Comparison of ENCODE assay signal across 8 cellular contexts in the genomic region with DNA sequence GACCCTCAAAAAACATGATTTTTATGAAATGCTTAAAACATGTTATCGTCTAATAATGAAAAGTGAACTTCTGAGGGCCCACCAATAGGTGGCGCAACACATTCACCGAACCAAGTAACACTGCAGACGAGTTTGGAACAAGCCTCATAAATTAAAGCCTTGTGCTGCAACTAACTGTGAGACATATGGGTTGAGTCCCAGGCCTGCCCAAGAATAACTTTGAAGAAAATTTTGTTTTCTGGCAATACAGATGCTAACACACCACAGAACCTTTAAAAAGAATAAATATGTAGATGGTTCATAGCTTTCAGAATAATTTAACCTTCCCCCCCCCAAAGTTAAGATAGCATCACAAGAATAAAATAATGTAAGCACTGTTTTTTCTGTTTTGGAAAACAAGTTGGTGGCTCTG.
DNase-seq lines count a peak whose midpoint lies in the region; ATAC-seq, FAIRE-seq and TF ChIP-seq lines count a peak whose summit lies in the region.

No MANE protein-coding gene starts in this region.

- ATAC-seq in heart left ventricle (peak in 2 of 4 donors; percentile 45 to 53), Right ventricle myocardium inferior (no peak), HG03097 (IDR thresholded peaks at IDR 0.05; ENCODE audit: low FRiP score, unreplicated experiment) (no peak)

- intact Hi-C loops in heart left ventricle (cut with DNase I) = loop anchor here in 8 of 10 donors (5.0 to 10.0 kb wide), 6 partner anchors 1479 to 1562 kb away; partner anchors contain the start of gene ID2 (in 1 of the 8)
- intact Hi-C loops in Right ventricle myocardium inferior (cut with DNase I) = loop anchor here (5.0 kb wide), 1 partner anchor 1484 kb away; no protein-coding TSS in a partner anchor
- intact Hi-C loops in adrenal gland (cut with DNase I) = no loop called here

- TF ChIP-seq POLR2A in heart left ventricle (IDR thresholded peaks at IDR 0.05) (no peak), adrenal gland (IDR thresholded peaks at IDR 0.05) (no peak)

- H3K9me3 ChIP-seq in heart left ventricle (no peaks in the 10 kb centered on the region), adrenal gland (replicated peaks in 1 of 3) (no peaks in the 10 kb centered on the region), small intestine (ENCODE audit: control insufficient read depth, low read depth) (no peaks in the 10 kb centered on the region)

- no peak overlapping the region for H3K4me3 ChIP-seq in heart left ventricle
- no peak overlapping the region for H3K4me3 ChIP-seq in adrenal gland
- H3K4me3 ChIP-seq in small intestine (ENCODE audit: low read depth in 1 of 2, low read length in 2 of 2) = no peak overlapping the region

- no peaks in the 10 kb centered on the region for H3K4me1 ChIP-seq in heart left ventricle
- H3K4me1 ChIP-seq in adrenal gland (replicated peaks in 1 of 2) = no peaks in the 10 kb centered on the region
- H3K4me1 ChIP-seq in small intestine (ENCODE audit: control insufficient read depth in 2 of 2, insufficient read depth in 1 of 2, low read depth in 1 of 2, low read length in 1 of 2) = no peaks in the 10 kb centered on the region

- H3K27ac ChIP-seq in heart left ventricle = no peak overlapping the region
- no peak overlapping the region for H3K27ac ChIP-seq in adrenal gland
- no peak overlapping the region for H3K27ac ChIP-seq in small intestine (ENCODE audit: low read depth in 1 of 2, low read length in 1 of 2)

- WGBS in heart left ventricle, 4 donors = 2 to 4% (median 2%) methylated on average over 4 of the region's 4 CpGs
- WGBS in adrenal gland, 4 donors = 2 to 7% (median 3%) methylated on average over 4 of the region's 4 CpGs
- WGBS in small intestine, 3 donors = 0 to 2% (median 1%) methylated on average over 4 of the region's 4 CpGs

- DNase-seq in heart left ventricle = peak in 2 of 5 donors; percentile 19 to 33
- DNase-seq in Right ventricle myocardium inferior (ENCODE audit: missing footprints) = no peak
- DNase-seq in NCI-H1092 (lab: John Stamatoyannopoulos, UW) = peak; percentile 18
- peak; percentile 15 for DNase-seq in SKM-1 (lab: John Stamatoyannopoulos, UW; ENCODE audit: unreplicated experiment)
- DNase-seq in adrenal gland = peak; percentile 40 to 66 (median 44)
- DNase-seq in hepatic stellate cell (ENCODE audit: low spot score) = peak; percentile 9
- peak; percentile 36 for DNase-seq in small intestine

- TF ChIP-seq CTCF in heart left ventricle (IDR thresholded peaks at IDR 0.05) = peak; percentile 75 to 96 (median 86)
- peak; percentile 64 to 92 (median 72) for TF ChIP-seq CTCF in adrenal gland (IDR thresholded peaks at IDR 0.05)

- H3K36me3 ChIP-seq in heart left ventricle = no peaks in the 10 kb centered on the region
- H3K36me3 ChIP-seq in adrenal gland (replicated peaks in 1 of 2) = no peaks in the 10 kb centered on the region
- H3K36me3 ChIP-seq in small intestine (ENCODE audit: control insufficient read depth in 2 of 2, insufficient read depth in 2 of 2, low read length in 2 of 2) = no peaks in the 10 kb centered on the region

- no peak for FAIRE-seq in small intestine (lab: Jason Lieb, UNC)

- H3K27me3 ChIP-seq in heart left ventricle (no peaks in the 10 kb centered on the region), adrenal gland (no peaks in the 10 kb centered on the region), small intestine (ENCODE audit: control insufficient read depth in 2 of 2, insufficient read depth in 2 of 2, low read length in 2 of 2) (no peaks in the 10 kb centered on the region)

Comparison
In these comparisons a context has a peak if more than half of its experiments do, and no peak if none do; other contexts are left out.
1. intact Hi-C loops: an anchor here in heart left ventricle (5.0 to 10.0 kb wide) and Right ventricle myocardium inferior (5.0 kb wide); none called in adrenal gland.